Comparison of ENCODE assay signal across 28 cellular contexts in the genomic region with DNA sequence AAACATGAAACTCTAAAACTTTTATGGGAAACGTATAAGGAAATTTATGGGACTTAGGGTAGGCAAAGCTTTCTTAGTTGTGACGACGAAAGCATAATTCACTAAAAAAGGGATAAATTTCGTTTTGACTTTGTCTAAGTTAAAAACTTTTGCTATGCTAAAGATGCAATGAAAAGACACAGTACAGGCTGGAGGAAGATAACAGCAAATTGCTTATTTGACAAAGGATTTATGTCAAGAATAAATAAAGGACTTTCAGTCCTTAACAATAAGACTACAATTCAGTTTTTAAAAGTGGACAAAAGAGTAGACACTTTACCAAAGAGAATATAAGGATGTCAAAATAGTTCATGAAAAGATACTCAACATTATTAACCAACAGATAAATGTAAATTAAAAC.
DNase-seq lines count a peak whose midpoint lies in the region; ATAC-seq, FAIRE-seq and TF ChIP-seq lines count a peak whose summit lies in the region.
"Had no signal": no experiment of that assay in that cellular context is flagged by ENCODE, and none has a peak within 500 bp of the region (broad histone marks: within the 10 kb centered on the region; RNA-seq: fewer than 3 reads in every experiment).

No MANE protein-coding gene starts in this region.

- no peak for TF ChIP-seq CTCF in glutamatergic neuron (IDR thresholded peaks at IDR 0.05; ENCODE audit: partially characterized antibody, unreplicated experiment)

- no peaks in the 10 kb centered on the region for H3K36me3 Mint-ChIP-seq in glutamatergic neuron (ENCODE audit: unreplicated experiment)
- H3K36me3 Mint-ChIP-seq: CD14-positive monocyte; CD4-positive, alpha-beta memory T cell; CD4-positive, CD25-positive, alpha-beta regulatory T cell; CD8-positive, alpha-beta T cell had no signal

- H3K9me3 Mint-ChIP-seq in glutamatergic neuron (ENCODE audit: unreplicated experiment), result no peaks in the 10 kb centered on the region

- H3K4me3 Mint-ChIP-seq in glutamatergic neuron (ENCODE audit: unreplicated experiment), result no peak overlapping the region
- H3K4me3 Mint-ChIP-seq: B cell; CD14-positive monocyte; CD4-positive, alpha-beta memory T cell; CD4-positive, alpha-beta T cell; CD4-positive, CD25-positive, alpha-beta regulatory T cell; CD8-positive, alpha-beta memory T cell; CD8-positive, alpha-beta T cell had no signal

- ATAC-seq in HG02759 (IDR thresholded peaks at IDR 0.05; ENCODE audit: unreplicated experiment), result no peak
- ATAC-seq: A549; CD8-positive, alpha-beta T cell had no signal

- H3K27ac Mint-ChIP-seq in glutamatergic neuron (ENCODE audit: unreplicated experiment), result no peak overlapping the region
- H3K27ac Mint-ChIP-seq: B cell; CD14-positive monocyte; CD4-positive, alpha-beta memory T cell; CD4-positive, alpha-beta T cell; CD4-positive, CD25-positive, alpha-beta regulatory T cell; CD8-positive, alpha-beta memory T cell; CD8-positive, alpha-beta T cell had no signal

- no peaks in the 10 kb centered on the region for H3K4me1 Mint-ChIP-seq in glutamatergic neuron (ENCODE audit: low read depth, unreplicated experiment)
- H3K4me1 Mint-ChIP-seq: B cell; CD14-positive monocyte; CD4-positive, alpha-beta memory T cell; CD4-positive, CD25-positive, alpha-beta regulatory T cell; CD8-positive, alpha-beta memory T cell had no signal

- H3K27me3 Mint-ChIP-seq in glutamatergic neuron (ENCODE audit: unreplicated experiment), result no peaks in the 10 kb centered on the region
- H3K27me3 Mint-ChIP-seq: B cell; CD4-positive, alpha-beta memory T cell; CD4-positive, alpha-beta T cell; CD4-positive, CD25-positive, alpha-beta regulatory T cell; CD8-positive, alpha-beta memory T cell had no signal

- FAIRE-seq in G401.6 (lab: Jason Lieb, UNC) (peak; percentile 76), islet of Langerhans (lab: Jason Lieb, UNC) (peak; percentile 24)
- FAIRE-seq: A549, D721Med had no signal

- DNase-seq in glutamatergic neuron, result no peak
- DNase-seq: 8988T; ACHN; AML-193; BE2C; C1 segment of cervical spinal cord; Caco-2; Calu3; CD4-positive, alpha-beta memory T cell; CD4-positive, alpha-beta T cell; CD4-positive, CD25-positive, alpha-beta regulatory T cell; CD8-positive, alpha-beta memory T cell; CD8-positive, alpha-beta T cell; COR-L47; DMS 273 treated with DMSO at 0.1 percent for 48 hours; DMS153; DMS53; DMS79; DMS79 treated with DMSO at 0.1 percent for 48 hours; DND-41; EL had no signal
